In the genomic region with DNA sequence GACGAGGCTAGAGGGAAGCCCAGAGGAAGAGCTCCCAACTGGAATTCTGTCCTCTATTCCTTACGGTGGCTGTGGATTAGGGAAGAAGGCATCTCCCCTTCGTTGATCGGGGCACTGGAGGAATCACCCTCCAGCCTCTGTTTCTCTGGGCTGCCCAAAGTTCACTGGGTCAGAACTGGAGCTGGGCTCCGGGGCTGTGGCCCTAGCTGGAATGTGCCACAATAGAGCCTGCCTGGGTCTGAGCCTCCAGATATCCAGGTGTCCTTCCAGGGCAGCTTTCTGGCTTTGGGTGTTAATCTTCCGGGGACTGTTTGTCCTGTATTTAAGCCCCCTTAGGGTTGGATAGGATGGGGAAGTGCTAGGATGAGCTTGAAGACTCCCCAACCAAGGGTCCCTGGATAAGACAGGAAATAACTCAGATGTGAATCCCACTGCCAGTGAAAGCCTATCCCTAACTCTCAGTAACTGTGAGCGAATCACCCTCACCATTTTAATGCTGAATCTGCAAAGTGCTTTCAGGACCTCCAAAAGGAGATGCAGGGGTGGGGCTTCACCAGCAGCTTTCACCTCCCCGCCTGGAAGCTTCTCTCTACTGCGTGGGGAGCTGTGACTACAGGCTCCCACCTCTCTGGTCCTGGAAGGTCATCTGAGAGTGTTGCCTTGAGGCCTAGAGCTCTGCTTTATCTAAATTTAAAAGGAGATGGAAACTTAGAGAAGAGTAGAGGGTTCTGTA, we compare ENCODE assay signal across 11 cellular contexts. TPM values are rescaled to one million over a fixed set of nuclear protein-coding genes. Genes with fewer than 3 reads are reported as not detected.
DNase-seq lines count a peak whose midpoint lies in the region; ATAC-seq and TF ChIP-seq lines count a peak whose summit lies in the region.
"Had no signal": no experiment of that assay in that cellular context is flagged by ENCODE, and none has a peak within 500 bp of the region (broad histone marks: within the 10 kb centered on the region; RNA-seq: fewer than 3 reads in every experiment).

No MANE protein-coding gene starts in this region.

- H3K4me1 Mint-ChIP-seq in chondrocyte (ENCODE audit: low read depth), result peaks cover 49% of the 10 kb centered on the region

- peak overlapping the region; percentile 98 for H2BK5ac ChIP-seq in mesendoderm (ENCODE audit: low read length)

- no peaks in the 10 kb centered on the region for H3K36me3 ChIP-seq in left ventricle myocardium inferior
- no peaks in the 10 kb centered on the region for H3K36me3 ChIP-seq in heart right ventricle
- H3K36me3 ChIP-seq in mesendoderm (ENCODE audit: control insufficient read depth, insufficient read depth, low read length), result peaks cover 2% of the 10 kb centered on the region
- no peaks in the 10 kb centered on the region for H3K36me3 ChIP-seq in vagina

- H2AK5ac ChIP-seq in mesendoderm (ENCODE audit: low read length), result no peak overlapping the region

- no peak overlapping the region for H2BK15ac ChIP-seq in mesendoderm (replicated peaks; ENCODE audit: low read depth)

- H3K27ac ChIP-seq in left ventricle myocardium inferior (replicated peaks), result peak overlapping the region; percentile 44
- H3K27ac ChIP-seq in heart right ventricle, result peak overlapping the region in 2 of 10 donors; percentile 32 to 43
- H3K27ac ChIP-seq in mesendoderm (ENCODE audit: low read depth, low read length), result peak overlapping the region; percentile 99
- H3K27ac ChIP-seq in vagina, result peak overlapping the region; percentile 80

- H3K27me3 ChIP-seq in left ventricle myocardium inferior (ENCODE audit: low read depth) (no peaks in the 10 kb centered on the region), heart right ventricle (peaks cover 0 to 39% (median 0%) of the 10 kb centered on the region in 7 donors), mesendoderm (ENCODE audit: insufficient read depth, low read length, poor library complexity) (no peaks in the 10 kb centered on the region), vagina (no peaks in the 10 kb centered on the region)

- H3K4me3 Mint-ChIP-seq in chondrocyte (ENCODE audit: unreplicated experiment), result peak overlapping the region; percentile 96

- H3K9me3 Mint-ChIP-seq in chondrocyte (ENCODE audit: low read depth), result no peaks in the 10 kb centered on the region

- H3K56ac ChIP-seq in mesendoderm (ENCODE audit: low read length), result peak overlapping the region; percentile 98

- peak overlapping the region; percentile 95 for H3K9ac ChIP-seq in mesendoderm (ENCODE audit: low read length)

- H3K79me2 ChIP-seq in mesendoderm (ENCODE audit: control insufficient read depth, insufficient read depth, low read length), result peaks cover 34% of the 10 kb centered on the region

- ATAC-seq in heart right ventricle (no peak), GM18858 (IDR thresholded peaks at IDR 0.05; ENCODE audit: unreplicated experiment) (no peak)

- peak overlapping the region; percentile 48 for H2BK120ac ChIP-seq in mesendoderm (ENCODE audit: low read depth, low read length)

- H3K79me1 ChIP-seq in mesendoderm (ENCODE audit: low read length), result peaks cover 16% of the 10 kb centered on the region

- H3K9me3 ChIP-seq in left ventricle myocardium inferior (replicated peaks) (no peaks in the 10 kb centered on the region), heart right ventricle (no peaks in the 10 kb centered on the region), vagina (no peaks in the 10 kb centered on the region)

- peak overlapping the region; percentile 88 for H3K4me2 ChIP-seq in mesendoderm (ENCODE audit: low read length)

- no peak overlapping the region for H4K5ac ChIP-seq in mesendoderm (ENCODE audit: low read length)

- H4K8ac ChIP-seq in mesendoderm (ENCODE audit: low read depth, low read length), result no peak overlapping the region

- no peak for DNase-seq in left ventricle myocardium inferior
- no peak for DNase-seq in heart right ventricle
- no peak for DNase-seq in chondrocyte (ENCODE audit: low spot score)
- DNase-seq in mesendoderm, result no peak
- DNase-seq in vagina (ENCODE audit: extremely low spot score in 2 of 2), result no peak
- DNase-seq in AG08395 (ENCODE audit: low spot score), result no peak
- DNase-seq in HT-29 (ENCODE audit: low spot score), result no peak
- DNase-seq: activated CD4-positive, alpha-beta T cell treated with anti-CD3 and anti-CD28 coated beads for 4 hours; NCI-H526 treated with DMSO at 0.1 percent for 48 hours had no signal

- H3K4ac ChIP-seq in mesendoderm (ENCODE audit: low read depth, low read length), result peak overlapping the region; percentile 61

- peak overlapping the region; percentile 17 for H3K27ac Mint-ChIP-seq in chondrocyte (ENCODE audit: unreplicated experiment)

- H3K23ac ChIP-seq in mesendoderm (ENCODE audit: low read length), result no peak overlapping the region

- peaks cover 7% of the 10 kb centered on the region for H3K27me3 Mint-ChIP-seq in chondrocyte (ENCODE audit: low read depth)

- peaks cover 4% of the 10 kb centered on the region for H3K36me3 Mint-ChIP-seq in chondrocyte (ENCODE audit: low read depth)
- H3K36me3 Mint-ChIP-seq: CD14-positive monocyte had no signal

- 48 to 53% methylated on average over 9 of the region's 9 CpGs for WGBS in heart right ventricle, 2 donors
- no CpG with 5 or more reads among the region's 9 CpGs for WGBS in mesendoderm (ENCODE audit: extremely low coverage, insufficient coverage, low lambda C conversion rate)

- no peak for TF ChIP-seq POLR2A in vagina (IDR thresholded peaks at IDR 0.05)

- no peak for TF ChIP-seq CTCF in left ventricle myocardium inferior (IDR thresholded peaks at IDR 0.05; ENCODE audit: borderline replicate concordance)
- no peak for TF ChIP-seq CTCF in heart right ventricle (IDR thresholded peaks at IDR 0.05)
- TF ChIP-seq CTCF in chondrocyte (IDR thresholded peaks at IDR 0.05), result no peak
- no peak for TF ChIP-seq CTCF in vagina (IDR thresholded peaks at IDR 0.05)

- H3K4me1 ChIP-seq in left ventricle myocardium inferior (peaks cover 56% of the 10 kb centered on the region), heart right ventricle (peaks cover 8 to 54% (median 39%) of the 10 kb centered on the region in 9 donors), mesendoderm (ENCODE audit: control insufficient read depth, low read depth, low read length) (peaks cover 21% of the 10 kb centered on the region), vagina (peaks cover 48% of the 10 kb centered on the region)

- peak overlapping the region; percentile 89 for H3K18ac ChIP-seq in mesendoderm (ENCODE audit: low read length)

- H3K4me3 ChIP-seq in left ventricle myocardium inferior (peak overlapping the region; percentile 93), heart right ventricle (peak overlapping the region in 4 of 10 donors; percentile 82 to 97 (median 96)), mesendoderm (ENCODE audit: low read length) (peak overlapping the region; percentile 82), vagina (peak overlapping the region; percentile 66 to 93)

- intact Hi-C loops in left ventricle myocardium inferior (cut with micrococcal nuclease), result loop anchor here (5.0 kb wide), 1 partner anchor 73 kb away; the partner anchor contains the start of gene UBE2L6
- intact Hi-C loops in heart right ventricle (cut with DNase I), result loop anchor here (2.0 to 10.0 kb wide), 11 partner anchors 69 to 875 kb away; partner anchors contain the start of gene UBE2L6 (in 3 of the 10)
- intact Hi-C loops in vagina (cut with DNase I), result loop anchor here (10.0 kb wide), 2 partner anchors 185 to 315 kb away; partner anchors contain the start of gene TNKS1BP1

RNA-seq across cellular contexts. Expression of gene YPEL4, which starts 9.5 kb away (rescaled TPM):
- 0.55 TPM for total RNA-seq in left ventricle myocardium inferior
- 1 to 10 TPM in 2 of 10 donors, under 1 TPM in 7, not detected in 1; 0.17 to 1.1 (median 0.55) TPM for total RNA-seq in heart right ventricle
- polyA plus RNA-seq in heart right ventricle, result 1 to 10 TPM in 1 of 2 donors, under 1 TPM in 1; 0.43 to 3.4 TPM
- total RNA-seq in chondrocyte, result 0.41 TPM in 1 of 3 replicates, not detected in the others
- polyA plus RNA-seq in mesendoderm (2013, experiment 1 of 2), result 0.01 TPM
- polyA plus RNA-seq in mesendoderm (2013, experiment 2 of 2), result not detected
- 2.7 TPM for total RNA-seq in vagina
- total RNA-seq in HT-29 (2014; rRNA removed; shearing (Covaris generic)), result not detected in 2 replicates

RNA-seq across cellular contexts. Expression of gene CLP1, which starts 17.3 kb away (rescaled TPM):
- 6.0 TPM for total RNA-seq in left ventricle myocardium inferior
- total RNA-seq in heart right ventricle, result 1 to 10 TPM; 4.0 to 9.0 (median 7.1) TPM
- polyA plus RNA-seq in heart right ventricle, result 1 to 10 TPM; 2.9 to 9.0 TPM
- 12.2 to 14.9 TPM (median 13.8 TPM) in 3 replicates for total RNA-seq in chondrocyte
- polyA plus RNA-seq in mesendoderm (2013, experiment 1 of 2), result 17.4 TPM
- 16.2 TPM for polyA plus RNA-seq in mesendoderm (2013, experiment 2 of 2)
- 10.8 TPM for total RNA-seq in vagina
- total RNA-seq in HT-29 (2014; rRNA removed; shearing (Covaris generic)), result 19.1 and 19.8 TPM in 2 replicates

RNA-seq across cellular contexts. Expression of gene ZDHHC5, which starts 27.7 kb away (rescaled TPM):
- 45.8 TPM for total RNA-seq in left ventricle myocardium inferior
- total RNA-seq in heart right ventricle, result 10 to 100 TPM; 32.6 to 56.5 (median 41.6) TPM
- polyA plus RNA-seq in heart right ventricle, result 10 to 100 TPM; 22.3 to 31.6 TPM
- total RNA-seq in chondrocyte, result 57.4 to 60.3 TPM (median 59.2 TPM) in 3 replicates
- polyA plus RNA-seq in mesendoderm (2013, experiment 1 of 2), result 44.7 TPM
- polyA plus RNA-seq in mesendoderm (2013, experiment 2 of 2), result 42.1 TPM
- 46.2 TPM for total RNA-seq in vagina
- 63.0 and 65.9 TPM in 2 replicates for total RNA-seq in HT-29 (2014; rRNA removed; shearing (Covaris generic))

RNA-seq across cellular contexts. Expression of gene SERPING1, which starts 42.7 kb away (rescaled TPM):
- total RNA-seq in left ventricle myocardium inferior (94.6 TPM), heart right ventricle (100 to 1,000 TPM in 4 of 10 donors, 10 to 100 TPM in 6; 39.8 to 197 (median 71.6) TPM), chondrocyte (1.8 to 4.6 TPM (median 4.5 TPM) in 3 replicates), vagina (779 TPM)
- 100 to 1,000 TPM; 167 to 184 TPM for polyA plus RNA-seq in heart right ventricle
- 30.5 TPM for polyA plus RNA-seq in mesendoderm (2013, experiment 1 of 2)
- 30.5 TPM for polyA plus RNA-seq in mesendoderm (2013, experiment 2 of 2)
- not detected in 2 replicates for total RNA-seq in HT-29 (2014; rRNA removed; shearing (Covaris generic))
